Comparison of ENCODE assay signal across 8 cellular contexts in genomic region chr4:56977321-56978012, GRCh38. TPM values are rescaled to one million over a fixed set of nuclear protein-coding genes. Genes with fewer than 3 reads are reported as not detected.
A peak's percentile ranks its signal among the peaks of the same experiment; 100 is the strongest.
DNase-seq lines count a peak whose midpoint lies in the region; ATAC-seq, FAIRE-seq and TF ChIP-seq lines count a peak whose summit lies in the region.

TSS of gene NOA1 (minus strand) at chr4:56977606. CDS start at chr4:56977585, 21 bp downstream.

- H3K4me3 ChIP-seq in esophagus muscularis mucosa (peak within 1 kb of the TSS; percentile 79 to 99 (median 92)), muscle layer of duodenum (ENCODE audit: low read depth in 1 of 2, low read length in 2 of 2) (peak within 1 kb of the TSS; percentile 94 to 99)

- peaks cover 24 to 47% of the 10 kb centered on the region in 2 donors for H3K36me3 Mint-ChIP-seq in activated T-cell treated with anti-CD3 and anti-CD28 coated beads, Interleukin-2, amount 50 U/mL, for 72 hours (ENCODE audit: insufficient read depth in 2 of 2)

- no peak for TF ChIP-seq EP300 in esophagus muscularis mucosa (IDR thresholded peaks at IDR 0.05)

- no peaks in the 10 kb centered on the region for H3K27me3 ChIP-seq in esophagus muscularis mucosa
- no peaks in the 10 kb centered on the region for H3K27me3 ChIP-seq in muscle layer of duodenum (ENCODE audit: low read depth, low read length)

- peak; percentile 81 for ATAC-seq in GM21786 (IDR thresholded peaks at IDR 0.05; ENCODE audit: unreplicated experiment)
- ATAC-seq in activated T-cell treated with anti-CD3 and anti-CD28 coated beads, Interleukin-2, amount 50 U/mL, for 72 hours (replicated peaks in 1 of 2), result peak; percentile 84 to 85

- no peak for TF ChIP-seq POLR2A in esophagus muscularis mucosa (IDR thresholded peaks at IDR 0.05; ENCODE audit: low read depth)

- peak within 1 kb of the TSS; percentile 99 for H3K4me3 Mint-ChIP-seq in activated T-cell treated with anti-CD3 and anti-CD28 coated beads, Interleukin-2, amount 50 U/mL, for 72 hours

- FAIRE-seq in RCC 7860 (lab: Jason Lieb, UNC), result peak; percentile 88

- no peaks in the 10 kb centered on the region for H3K27me3 Mint-ChIP-seq in activated T-cell treated with anti-CD3 and anti-CD28 coated beads, Interleukin-2, amount 50 U/mL, for 72 hours (ENCODE audit: low read depth)

- H3K9me3 ChIP-seq in KOPT-K1 (ENCODE audit: insufficient read depth, low read length, poor library complexity, severe bottlenecking) (peaks cover 20% of the 10 kb centered on the region), esophagus muscularis mucosa (peaks cover 0 to 7% (median 0%) of the 10 kb centered on the region in 4 donors), muscle layer of duodenum (ENCODE audit: control insufficient read depth in 1 of 2, low read length in 2 of 2) (peaks cover 0 to 6% of the 10 kb centered on the region in 2 donors)

- peak within 1 kb of the TSS; percentile 92 for H3K27ac ChIP-seq in KOPT-K1 (ENCODE audit: low read depth, low read length, poor library complexity, severe bottlenecking)
- peak within 1 kb of the TSS; percentile 90 to 94 (median 92) for H3K27ac ChIP-seq in esophagus muscularis mucosa (replicated peaks in 1 of 4)
- H3K27ac ChIP-seq in muscle layer of duodenum (ENCODE audit: low read length), result peak within 1 kb of the TSS; percentile 80

- peaks cover 62% of the 10 kb centered on the region for H3K4me1 Mint-ChIP-seq in activated T-cell treated with anti-CD3 and anti-CD28 coated beads, Interleukin-2, amount 50 U/mL, for 72 hours (ENCODE audit: low read depth)

- H3K36me3 ChIP-seq in KOPT-K1 (ENCODE audit: insufficient read depth, low read length) (peaks cover 49% of the 10 kb centered on the region), esophagus muscularis mucosa (peaks cover 14 to 33% (median 22%) of the 10 kb centered on the region in 4 donors), muscle layer of duodenum (ENCODE audit: control insufficient read depth in 1 of 2, insufficient read depth in 2 of 2, low read length in 2 of 2) (peaks cover 14 to 18% of the 10 kb centered on the region in 2 donors)

- H3K27ac Mint-ChIP-seq in activated T-cell treated with anti-CD3 and anti-CD28 coated beads, Interleukin-2, amount 50 U/mL, for 72 hours, result peak within 1 kb of the TSS; percentile 98

- WGBS in esophagus muscularis mucosa, result under 1% methylated on average over 42 of the region's 51 CpGs

- no peak for TF ChIP-seq CTCF in esophagus muscularis mucosa (IDR thresholded peaks at IDR 0.05)

- H3K4me1 ChIP-seq in esophagus muscularis mucosa (peaks cover 46 to 67% (median 63%) of the 10 kb centered on the region in 4 donors), muscle layer of duodenum (ENCODE audit: control insufficient read depth in 1 of 2, insufficient read depth in 2 of 2, low read length in 2 of 2) (peaks cover 13 to 45% of the 10 kb centered on the region in 2 donors)

- peaks cover 0 to 3% of the 10 kb centered on the region in 2 donors for H3K9me3 Mint-ChIP-seq in activated T-cell treated with anti-CD3 and anti-CD28 coated beads, Interleukin-2, amount 50 U/mL, for 72 hours

- intact Hi-C loops in esophagus muscularis mucosa (cut with DNase I), result loop anchor here (2.0 kb wide), 1 partner anchor 69 kb away; no protein-coding TSS in a partner anchor

- peak; percentile 98 for DNase-seq in DMS79 (lab: John Stamatoyannopoulos, UW)
- DNase-seq in RCC 7860 (ENCODE audit: low spot score), result peak; percentile 98
- DNase-seq in activated T-cell treated with anti-CD3 and anti-CD28 coated beads, Interleukin-2, amount 50 U/mL, for 72 hours, result peak; percentile 95 to 98
- DNase-seq in esophagus muscularis mucosa (ENCODE audit: extremely low spot score), result peak; percentile 99
- DNase-seq in stimulated activated CD8-positive, alpha-beta memory T cell treated with anti-CD3 and anti-CD28 coated beads, Interleukin-7, amount 100 ng/mL, for 4 hours (ENCODE audit: low read depth in 2 of 2), result peak; percentile 96

RNA-seq across cellular contexts. Expression of gene NOA1, which starts in this region (rescaled TPM):
- total RNA-seq in activated T-cell treated with anti-CD3 and anti-CD28 coated beads, Interleukin-2, amount 50 U/mL, for 72 hours, result 10 to 100 TPM; 32.1 to 34.1 TPM
- total RNA-seq in esophagus muscularis mucosa, result 10 to 100 TPM; 17.4 to 29.7 (median 23.3) TPM

Comparison
In these comparisons a context has a peak if more than half of its experiments do, and no peak if none do; other contexts are left out.
1. Peak in every context shown above with its lines: DNase-seq, ATAC-seq, H3K4me3 ChIP-seq and H3K27ac ChIP-seq.